Comparison of ENCODE assay signal across 14 cellular contexts in the genomic region with DNA sequence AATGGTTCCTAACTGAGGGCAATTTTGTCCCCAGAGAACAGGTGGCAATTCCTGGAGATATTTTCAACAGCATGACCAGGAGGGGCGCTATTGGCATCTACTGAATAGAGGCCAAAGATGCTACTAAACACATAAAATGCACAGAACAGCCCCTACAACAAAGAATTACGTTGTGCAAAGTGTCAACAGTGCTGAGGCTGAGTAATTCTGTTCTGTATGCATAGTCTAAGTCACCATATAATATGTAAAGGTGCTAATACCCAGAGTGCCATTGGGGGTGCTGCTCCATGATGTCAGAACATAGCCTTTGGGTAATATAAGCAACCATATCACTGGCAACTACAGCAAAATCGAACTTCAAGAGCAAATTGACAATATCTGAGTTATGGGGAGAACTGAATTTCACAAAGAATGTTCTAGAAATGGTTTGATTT.
DNase-seq lines count a peak whose midpoint lies in the region; ATAC-seq and TF ChIP-seq lines count a peak whose summit lies in the region.
"Had no signal": no experiment of that assay in that cellular context is flagged by ENCODE, and none has a peak within 500 bp of the region (broad histone marks: within the 10 kb centered on the region; RNA-seq: fewer than 3 reads in every experiment).

No MANE protein-coding gene starts in this region.

- ATAC-seq in GM21381 (IDR thresholded peaks at IDR 0.05; ENCODE audit: unreplicated experiment): no peak
- ATAC-seq in CD4-positive, alpha-beta T cell (ENCODE audit: poor library complexity): no peak
- ATAC-seq: effector memory CD8-positive, alpha-beta T cell; left lobe of liver; stimulated activated memory B cell treated with anti-CD40 and anti-IgM and Interleukin-4, amounts not matched to agents 10 μg/mL and 1 μg/mL and 100 μg/mL, for 72 hours had no signal

- H3K27ac Mint-ChIP-seq in CD4-positive, alpha-beta T cell: no peak overlapping the region
- H3K27ac Mint-ChIP-seq: activated T-helper 2 cell treated with anti-CD3 and anti-CD28 coated beads, Interferon-gamma antibody, Interleukin-2, Interleukin-4, amounts not matched to agents 10 μg/mL and 5 μg/mL and 100 μg/mL, durations not matched to agents 14 hours and 24 hours and 36 hours; effector memory CD8-positive, alpha-beta T cell; stimulated activated memory B cell treated with anti-CD40 and anti-IgM and Interleukin-4, amounts not matched to agents 10 μg/mL and 1 μg/mL and 100 μg/mL, for 72 hours; T-helper 1 cell treated with Interleukin-12 subunit alpha and Interleukin-12 subunit beta and Interleukin-4 antibody, amounts not matched to agents 30 μg/mL and 1 μg/mL, for 36 hours had no signal

- H3K27me3 ChIP-seq in KMS-11 (ENCODE audit: insufficient read depth, low read depth) (no peaks in the 10 kb centered on the region), breast epithelium (no peaks in the 10 kb centered on the region)
- no peaks in the 10 kb centered on the region for H3K27me3 ChIP-seq in CD4-positive, alpha-beta T cell (ENCODE audit: control insufficient read depth, insufficient read depth, low read length)

- H3K9me3 Mint-ChIP-seq in CD4-positive, alpha-beta T cell: no peaks in the 10 kb centered on the region
- H3K9me3 Mint-ChIP-seq: activated T-helper 2 cell treated with anti-CD3 and anti-CD28 coated beads, Interferon-gamma antibody, Interleukin-2, Interleukin-4, amounts not matched to agents 10 μg/mL and 5 μg/mL and 100 μg/mL, durations not matched to agents 14 hours and 24 hours and 36 hours; stimulated activated memory B cell treated with anti-CD40 and anti-IgM and Interleukin-4, amounts not matched to agents 10 μg/mL and 1 μg/mL and 100 μg/mL, for 72 hours; T-helper 1 cell treated with Interleukin-12 subunit alpha and Interleukin-12 subunit beta and Interleukin-4 antibody, amounts not matched to agents 30 μg/mL and 1 μg/mL, for 36 hours had no signal

- H3K4me2 ChIP-seq in KMS-11: no peak overlapping the region

- H3K79me2 ChIP-seq in KMS-11 (ENCODE audit: insufficient read depth, low read depth): no peaks in the 10 kb centered on the region

- peaks cover 17% of the 10 kb centered on the region for H3K27me3 Mint-ChIP-seq in CD4-positive, alpha-beta T cell

- DNase-seq in COR-L47 (lab: John Stamatoyannopoulos, UW): peak; percentile 23
- no peak for DNase-seq in breast epithelium (ENCODE audit: low spot score in 2 of 2)
- DNase-seq in myocyte (ENCODE audit: low read depth): peak; percentile 44
- no peak for DNase-seq in NOMO-1 (lab: John Stamatoyannopoulos, UW; ENCODE audit: unreplicated experiment in 2 of 2)
- DNase-seq in CD4-positive, alpha-beta T cell: no peak
- DNase-seq in dedifferentiated amniotic fluid mesenchymal stem cell (ENCODE audit: extremely low spot score): no peak
- DNase-seq: effector memory CD8-positive, alpha-beta T cell had no signal

- H3K36me3 Mint-ChIP-seq in CD4-positive, alpha-beta T cell (ENCODE audit: low read depth): no peaks in the 10 kb centered on the region
- H3K36me3 Mint-ChIP-seq: stimulated activated memory B cell treated with anti-CD40 and anti-IgM and Interleukin-4, amounts not matched to agents 10 μg/mL and 1 μg/mL and 100 μg/mL, for 72 hours had no signal

- TF ChIP-seq CTCF in KMS-11 (conservative IDR thresholded peaks at IDR 0.05; ENCODE audit: low read depth, low read length) (peak; percentile 45), breast epithelium (IDR thresholded peaks at IDR 0.05) (no peak)
- TF ChIP-seq CTCF in CD4-positive, alpha-beta T cell (IDR thresholded peaks at IDR 0.05): no peak

- TF ChIP-seq POLR2A in breast epithelium (IDR thresholded peaks at IDR 0.05): no peak

- POLR2A ChIA-PET in CD4-positive, alpha-beta T cell (lab: Charles Lee): no interaction called here

- H3K4me3 Mint-ChIP-seq in CD4-positive, alpha-beta T cell: no peak overlapping the region
- H3K4me3 Mint-ChIP-seq: effector memory CD8-positive, alpha-beta T cell; stimulated activated memory B cell treated with anti-CD40 and anti-IgM and Interleukin-4, amounts not matched to agents 10 μg/mL and 1 μg/mL and 100 μg/mL, for 72 hours; T-helper 1 cell treated with Interleukin-12 subunit alpha and Interleukin-12 subunit beta and Interleukin-4 antibody, amounts not matched to agents 30 μg/mL and 1 μg/mL, for 36 hours had no signal

- H3K27ac ChIP-seq in KMS-11 (no peak overlapping the region), breast epithelium (peak overlapping the region; percentile 65 to 75)
- no peak overlapping the region for H3K27ac ChIP-seq in CD4-positive, alpha-beta T cell (ENCODE audit: low read depth, low read length)
- H3K27ac ChIP-seq: skin epidermis had no signal

- no peak overlapping the region for H2AFZ ChIP-seq in KMS-11 (ENCODE audit: low read depth)

- no peaks in the 10 kb centered on the region for H3K9me3 ChIP-seq in breast epithelium
- no peaks in the 10 kb centered on the region for H3K9me3 ChIP-seq in CD4-positive, alpha-beta T cell (ENCODE audit: control insufficient read depth, low read length)

- H3K36me3 ChIP-seq in KMS-11 (ENCODE audit: insufficient read depth): no peaks in the 10 kb centered on the region
- H3K36me3 ChIP-seq in breast epithelium: no peaks in the 10 kb centered on the region

- no peak overlapping the region for H3K9ac ChIP-seq in KMS-11

- intact Hi-C loops in breast epithelium (cut with DNase I; ENCODE audit: low total_unique reads): no loop called here
- intact Hi-C loops in CD4-positive, alpha-beta T cell (cut with DNase I, micrococcal nuclease): no loop called here

- no peaks in the 10 kb centered on the region for H4K20me1 ChIP-seq in KMS-11 (ENCODE audit: insufficient read depth)

- H3K4me1 ChIP-seq in KMS-11 (ENCODE audit: low read depth, poor library complexity, severe bottlenecking) (no peaks in the 10 kb centered on the region), breast epithelium (peaks cover 0 to 7% of the 10 kb centered on the region in 2 donors)

- CTCF ChIA-PET in CD4-positive, alpha-beta T cell (lab: Charles Lee): no interaction called here

- H3K4me3 ChIP-seq in KMS-11 (IDR thresholded peaks at IDR 0.05; ENCODE audit: insufficient read depth, low read depth, low read length) (no peak overlapping the region), breast epithelium (no peak overlapping the region)
- H3K4me3 ChIP-seq: skin epidermis had no signal

- no peaks in the 10 kb centered on the region for H3K4me1 Mint-ChIP-seq in CD4-positive, alpha-beta T cell (ENCODE audit: low read depth)
- H3K4me1 Mint-ChIP-seq: stimulated activated memory B cell treated with anti-CD40 and anti-IgM and Interleukin-4, amounts not matched to agents 10 μg/mL and 1 μg/mL and 100 μg/mL, for 72 hours had no signal

Comparison
In these comparisons a context has a peak if more than half of its experiments do, and no peak if none do; other contexts are left out.
1. DNase-seq: peak in COR-L47 (single experiment) and myocyte (single experiment); none in breast epithelium (0 of 2), NOMO-1 (0 of 2), CD4-positive, alpha-beta T cell (0 of 10) and dedifferentiated amniotic fluid mesenchymal stem cell (single experiment).
2. H3K27ac ChIP-seq: peak in breast epithelium (2 of 2); none in KMS-11 (single experiment) and CD4-positive, alpha-beta T cell (single experiment).